Comparison of ENCODE assay signal across 18 cellular contexts in genomic region chr19:33324628-33325027, GRCh38. TPM values are rescaled to one million over a fixed set of nuclear protein-coding genes. Genes with fewer than 3 reads are reported as not detected.
A peak's percentile ranks its signal among the peaks of the same experiment; 100 is the strongest.
DNase-seq lines count a peak whose midpoint lies in the region; ATAC-seq, FAIRE-seq and TF ChIP-seq lines count a peak whose summit lies in the region.
"Had no signal": no experiment of that assay in that cellular context is flagged by ENCODE, and none has a peak within 500 bp of the region (broad histone marks: within the 10 kb centered on the region; RNA-seq: fewer than 3 reads in every experiment).

No MANE protein-coding gene starts in this region.

- peak in 1 of 2 donors; percentile 15 for TF ChIP-seq RAD21 in liver (IDR thresholded peaks at IDR 0.05)

- H3K4me3 Mint-ChIP-seq in stimulated activated effector memory CD8-positive, alpha-beta T cell treated with anti-CD3 and anti-CD28 coated beads, Interleukin-12 subunit alpha, Interleukin-12 subunit beta, amount 100 ng/mL, for 72 hours: no peak overlapping the region
- H3K4me3 Mint-ChIP-seq: CD4-positive, alpha-beta memory T cell; HFFc6 had no signal

- DNase-seq in left colon: no peak
- peak; percentile 59 for DNase-seq in small intestine
- no peak for DNase-seq in SJCRH30
- no peak for DNase-seq in NCI-H226
- DNase-seq in stimulated activated effector memory CD8-positive, alpha-beta T cell treated with anti-CD3 and anti-CD28 coated beads, Interleukin-12 subunit alpha, Interleukin-12 subunit beta, amount 100 ng/mL, for 72 hours (ENCODE audit: low spot score in 2 of 2): no peak
- DNase-seq: C1 segment of cervical spinal cord; Calu3; CD4-positive, alpha-beta memory T cell; COR-L47; DMS53; DMS79 treated with DMSO at 0.1 percent for 48 hours; GF-D8; GOT3; HFFc6 had no signal

- H3K4me1 Mint-ChIP-seq in stimulated activated effector memory CD8-positive, alpha-beta T cell treated with anti-CD3 and anti-CD28 coated beads, Interleukin-12 subunit alpha, Interleukin-12 subunit beta, amount 100 ng/mL, for 72 hours: no peaks in the 10 kb centered on the region
- H3K4me1 Mint-ChIP-seq: CD4-positive, alpha-beta memory T cell had no signal

- H3K9me3 Mint-ChIP-seq in stimulated activated effector memory CD8-positive, alpha-beta T cell treated with anti-CD3 and anti-CD28 coated beads, Interleukin-12 subunit alpha, Interleukin-12 subunit beta, amount 100 ng/mL, for 72 hours: peaks cover 2% of the 10 kb centered on the region
- H3K9me3 Mint-ChIP-seq: HFFc6 had no signal

- 42% methylated on average over 3 of the region's 3 CpGs for WGBS in liver
- WGBS in small intestine, 3 donors: 36 to 63% (median 39%) methylated on average over 3 of the region's 3 CpGs

- TF ChIP-seq CTCF in liver (IDR thresholded peaks at IDR 0.05; ENCODE audit: low read depth, low read length, missing input control): no peak

- H3K27me3 ChIP-seq in liver (ENCODE audit: control insufficient read depth in 4 of 4, insufficient read depth in 4 of 4, low read length in 3 of 4) (no peaks in the 10 kb centered on the region), small intestine (ENCODE audit: control insufficient read depth in 2 of 2, insufficient read depth in 2 of 2, low read length in 2 of 2) (no peaks in the 10 kb centered on the region), SJCRH30 (no peaks in the 10 kb centered on the region)

- no peak for FAIRE-seq in small intestine (lab: Jason Lieb, UNC)
- FAIRE-seq: GM12891, H54 had no signal

- intact Hi-C loops in left colon (cut with DNase I, micrococcal nuclease): no loop called here

- H3K36me3 Mint-ChIP-seq in stimulated activated effector memory CD8-positive, alpha-beta T cell treated with anti-CD3 and anti-CD28 coated beads, Interleukin-12 subunit alpha, Interleukin-12 subunit beta, amount 100 ng/mL, for 72 hours: no peaks in the 10 kb centered on the region

- H3K4me1 ChIP-seq in liver (ENCODE audit: control insufficient read depth in 4 of 4, insufficient read depth in 4 of 4, low read length in 3 of 4) (peaks cover 5 to 17% (median 9%) of the 10 kb centered on the region in 4 donors), small intestine (ENCODE audit: control insufficient read depth in 2 of 2, insufficient read depth in 1 of 2, low read depth in 1 of 2, low read length in 1 of 2) (no peaks in the 10 kb centered on the region), SJCRH30 (no peaks in the 10 kb centered on the region)
- H3K4me1 ChIP-seq: HAP-1 had no signal

- no peak overlapping the region for H3K4me3 ChIP-seq in liver (ENCODE audit: low read depth in 1 of 3, low read length in 3 of 3)
- H3K4me3 ChIP-seq in small intestine (ENCODE audit: low read depth in 1 of 2, low read length in 2 of 2): no peak overlapping the region
- no peak overlapping the region for H3K4me3 ChIP-seq in SJCRH30
- H3K4me3 ChIP-seq: HAP-1 had no signal

- no peak overlapping the region for H3K27ac Mint-ChIP-seq in stimulated activated effector memory CD8-positive, alpha-beta T cell treated with anti-CD3 and anti-CD28 coated beads, Interleukin-12 subunit alpha, Interleukin-12 subunit beta, amount 100 ng/mL, for 72 hours
- H3K27ac Mint-ChIP-seq: CD4-positive, alpha-beta memory T cell; HFFc6 had no signal

- H3K36me3 ChIP-seq in liver (ENCODE audit: control insufficient read depth in 4 of 4, insufficient read depth in 3 of 4, low read depth in 1 of 4, low read length in 3 of 4): no peaks in the 10 kb centered on the region
- H3K36me3 ChIP-seq in small intestine (ENCODE audit: control insufficient read depth in 2 of 2, insufficient read depth in 2 of 2, low read length in 2 of 2): no peaks in the 10 kb centered on the region
- no peaks in the 10 kb centered on the region for H3K36me3 ChIP-seq in SJCRH30
- H3K36me3 ChIP-seq: HAP-1 had no signal

- peak; percentile 74 for ATAC-seq in left colon
- no peak for ATAC-seq in stimulated activated effector memory CD8-positive, alpha-beta T cell treated with anti-CD3 and anti-CD28 coated beads, Interleukin-12 subunit alpha, Interleukin-12 subunit beta, amount 100 ng/mL, for 72 hours

- H3K9me3 ChIP-seq in liver (ENCODE audit: control insufficient read depth in 4 of 4, low read length in 3 of 4) (peaks cover 0 to 4% (median 3%) of the 10 kb centered on the region in 4 donors), small intestine (ENCODE audit: control insufficient read depth, low read depth) (no peaks in the 10 kb centered on the region), SJCRH30 (replicated peaks) (peaks cover 4% of the 10 kb centered on the region; the same call in 1 of the 2 replicates)

- H3K9ac ChIP-seq in liver (ENCODE audit: low read depth in 1 of 2, low read length in 2 of 2): no peak overlapping the region

- H3K27ac ChIP-seq in liver (ENCODE audit: low read depth in 1 of 2, low read length in 2 of 2) (no peak overlapping the region), small intestine (ENCODE audit: low read depth in 1 of 2, low read length in 1 of 2) (no peak overlapping the region), SJCRH30 (no peak overlapping the region)

TF ChIP-seq in liver, 16 proteins besides CTCF, POLR2A, EP300 and RAD21:
- peak in 1 of 2 donors; percentile 9 for TF ChIP-seq RXRA (IDR thresholded peaks at IDR 0.05)
- TF ChIP-seq HNF4A (conservative IDR thresholded peaks at IDR 0.05): peak; percentile 19 to 38
- TF ChIP-seq ATF3 (IDR thresholded peaks at IDR 0.05): no peak
- no peak for TF ChIP-seq FOXA2 (IDR thresholded peaks at IDR 0.05)
- TF ChIP-seq NR2F2 (IDR thresholded peaks at IDR 0.05): no peak
- peak; percentile 12 for TF ChIP-seq SP1 (IDR thresholded peaks at IDR 0.05)

RNA-seq across cellular contexts. Expression of gene CEBPA, which starts 22.3 kb away (rescaled TPM):
- total RNA-seq in left colon (10 to 100 TPM; 70.6 to 73.5 TPM), liver (10 to 100 TPM; 70.0 to 95.5 TPM)
- polyA plus RNA-seq in liver (100 to 1,000 TPM in 1 of 2 donors, 10 to 100 TPM in 1; 32.9 to 112 TPM), small intestine (10 to 100 TPM; 31.0 to 69.3 (median 47.0) TPM)
- total RNA-seq in SJCRH30 (2014; rRNA removed; shearing (Covaris generic)): 5.8 and 5.9 TPM in 2 replicates

RNA-seq across cellular contexts. Expression of gene CEBPG, which starts 48.9 kb away (rescaled TPM):
- 10 to 100 TPM; 70.1 to 73.2 TPM for total RNA-seq in left colon
- 10 to 100 TPM; 18.0 to 36.1 TPM for total RNA-seq in liver
- polyA plus RNA-seq in liver: 10 to 100 TPM; 16.9 to 30.3 TPM
- polyA plus RNA-seq in small intestine: 10 to 100 TPM; 48.6 to 68.4 (median 67.1) TPM
- total RNA-seq in SJCRH30 (2014; rRNA removed; shearing (Covaris generic)): 30.0 and 36.6 TPM in 2 replicates

Comparison
In these comparisons a context has a peak if more than half of its experiments do, and no peak if none do; other contexts are left out.
1. RNA of gene CEBPA, which starts 22.3 kb away (total RNA-seq): 70.0 to 95.5 TPM in liver and 70.6 to 73.5 TPM in left colon; 5.8 to 5.9 TPM in SJCRH30; every median in the first group is over 10 times any median in the second.